Comparison of ENCODE assay signal across 32 cellular contexts in the genomic region with DNA sequence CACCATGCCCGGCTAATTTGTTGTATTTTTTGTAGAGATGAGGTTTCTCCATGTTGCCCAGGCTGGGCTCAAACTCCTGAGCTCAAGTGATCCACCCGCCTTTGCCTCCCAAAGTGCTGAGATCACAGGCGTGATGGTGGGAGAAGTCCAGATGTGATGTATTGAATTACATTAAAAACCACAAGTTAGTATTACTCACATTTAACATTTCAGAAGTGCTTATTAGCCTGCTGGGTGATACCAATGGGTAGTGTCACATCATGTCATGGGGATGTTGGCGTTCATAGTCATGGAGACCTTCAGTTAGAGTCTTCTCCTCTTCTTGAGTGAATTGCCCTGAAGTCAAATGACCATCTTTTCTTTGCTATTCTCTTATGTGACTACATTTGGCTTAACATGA.
DNase-seq lines count a peak whose midpoint lies in the region; ATAC-seq, FAIRE-seq and TF ChIP-seq lines count a peak whose summit lies in the region.
"Had no signal": no experiment of that assay in that cellular context is flagged by ENCODE, and none has a peak within 500 bp of the region (broad histone marks: within the 10 kb centered on the region; RNA-seq: fewer than 3 reads in every experiment).

No MANE protein-coding gene starts in this region.

- H3K4me3 Mint-ChIP-seq in activated CD8-positive, alpha-beta T cell treated with anti-CD3 and anti-CD28 coated beads, Interleukin-2, amount 10 ng/mL, durations not matched to agents 7 days and 5 days = no peak overlapping the region
- no peak overlapping the region for H3K4me3 Mint-ChIP-seq in GM23338
- H3K4me3 Mint-ChIP-seq: activated CD8-positive, alpha-beta memory T cell treated with anti-CD3 and anti-CD28 coated beads, Interleukin-2, amount 10 ng/mL, durations not matched to agents 7 days and 5 days; stimulated activated effector memory CD8-positive, alpha-beta T cell treated with anti-CD3 and anti-CD28 coated beads, Interleukin-12 subunit alpha, Interleukin-12 subunit beta, amount 100 ng/mL, for 72 hours had no signal

- no peak overlapping the region for H3K4me2 ChIP-seq in GM23338
- H3K4me2 ChIP-seq: hepatocyte had no signal

- H3K4me3 ChIP-seq in epithelial cell of esophagus (ENCODE audit: low read length) (no peak overlapping the region), GM23338 (no peak overlapping the region)
- H3K4me3 ChIP-seq: adrenal gland, cardiac muscle cell, gastrocnemius medialis, hepatocyte, right lobe of liver, suprapubic skin had no signal

- H3K9me3 Mint-ChIP-seq in activated CD8-positive, alpha-beta T cell treated with anti-CD3 and anti-CD28 coated beads, Interleukin-2, amount 10 ng/mL, durations not matched to agents 7 days and 5 days (ENCODE audit: insufficient read depth) = no peaks in the 10 kb centered on the region
- H3K9me3 Mint-ChIP-seq in GM23338 = peaks cover 3% of the 10 kb centered on the region; the same call in 2 of the 3 replicates
- H3K9me3 Mint-ChIP-seq: effector memory CD8-positive, alpha-beta T cell; stimulated activated effector memory CD8-positive, alpha-beta T cell treated with anti-CD3 and anti-CD28 coated beads, Interleukin-12 subunit alpha, Interleukin-12 subunit beta, amount 100 ng/mL, for 72 hours had no signal

- POLR2A ChIA-PET in activated CD8-positive, alpha-beta T cell treated with anti-CD3 and anti-CD28 coated beads, Interleukin-2, amount 10 ng/mL, durations not matched to agents 7 days and 5 days (lab: Charles Lee) = no interaction called here

- H3K36me3 ChIP-seq in GM23338 (ENCODE audit: insufficient read depth) = no peaks in the 10 kb centered on the region
- H3K36me3 ChIP-seq: adrenal gland, cardiac muscle cell, gastrocnemius medialis, right lobe of liver, suprapubic skin had no signal

- peaks cover 24% of the 10 kb centered on the region for H3K27me3 ChIP-seq in GM23338 (ENCODE audit: insufficient read depth)
- H3K27me3 ChIP-seq: adrenal gland, gastrocnemius medialis, right lobe of liver, suprapubic skin had no signal

- H3K27ac Mint-ChIP-seq in activated CD8-positive, alpha-beta T cell treated with anti-CD3 and anti-CD28 coated beads, Interleukin-2, amount 10 ng/mL, durations not matched to agents 7 days and 5 days = no peak overlapping the region
- no peak overlapping the region for H3K27ac Mint-ChIP-seq in GM23338
- H3K27ac Mint-ChIP-seq: activated CD8-positive, alpha-beta memory T cell treated with anti-CD3 and anti-CD28 coated beads, Interleukin-2, amount 10 ng/mL, durations not matched to agents 7 days and 5 days; effector memory CD8-positive, alpha-beta T cell; stimulated activated effector memory CD8-positive, alpha-beta T cell treated with anti-CD3 and anti-CD28 coated beads, Interleukin-12 subunit alpha, Interleukin-12 subunit beta, amount 100 ng/mL, for 72 hours had no signal

- no peak overlapping the region for H2AFZ ChIP-seq in GM23338
- H2AFZ ChIP-seq: hepatocyte had no signal

- H3K36me3 Mint-ChIP-seq in activated CD8-positive, alpha-beta T cell treated with anti-CD3 and anti-CD28 coated beads, Interleukin-2, amount 10 ng/mL, durations not matched to agents 7 days and 5 days (ENCODE audit: low read depth) = no peaks in the 10 kb centered on the region
- no peaks in the 10 kb centered on the region for H3K36me3 Mint-ChIP-seq in GM23338 (ENCODE audit: low read depth)
- H3K36me3 Mint-ChIP-seq: activated CD8-positive, alpha-beta memory T cell treated with anti-CD3 and anti-CD28 coated beads, Interleukin-2, amount 10 ng/mL, durations not matched to agents 7 days and 5 days; stimulated activated effector memory CD8-positive, alpha-beta T cell treated with anti-CD3 and anti-CD28 coated beads, Interleukin-12 subunit alpha, Interleukin-12 subunit beta, amount 100 ng/mL, for 72 hours had no signal

- TF ChIP-seq CTCF in epithelial cell of esophagus (IDR thresholded peaks at IDR 0.05; ENCODE audit: insufficient read depth, low read depth, low read length, missing control alignments) (no peak), GM23338 (conservative IDR thresholded peaks at IDR 0.05; ENCODE audit: low read depth in 2 of 2) (no peak)

- no peaks in the 10 kb centered on the region for H3K79me2 ChIP-seq in GM23338 (replicated peaks; ENCODE audit: insufficient read depth)
- H3K79me2 ChIP-seq: hepatocyte had no signal

- no peak for ATAC-seq in activated CD8-positive, alpha-beta T cell treated with anti-CD3 and anti-CD28 coated beads, Interleukin-2, amount 10 ng/mL, durations not matched to agents 7 days and 5 days
- ATAC-seq in GM23338 = no peak
- ATAC-seq: activated CD8-positive, alpha-beta memory T cell treated with anti-CD3 and anti-CD28 coated beads, Interleukin-2, amount 10 ng/mL, durations not matched to agents 7 days and 5 days; effector memory CD8-positive, alpha-beta T cell; esophagus mucosa; gastrocnemius medialis; left cardiac atrium; PC-3; right lobe of liver; stimulated activated effector memory CD8-positive, alpha-beta T cell treated with anti-CD3 and anti-CD28 coated beads, Interleukin-12 subunit alpha, Interleukin-12 subunit beta, amount 100 ng/mL, for 72 hours had no signal

- peaks cover 5% of the 10 kb centered on the region for H3F3A ChIP-seq in GM23338 (replicated peaks; ENCODE audit: low read depth)

- H3K27ac ChIP-seq in GM23338 (ENCODE audit: low read depth) = no peak overlapping the region
- H3K27ac ChIP-seq: adrenal gland, cardiac muscle cell, gastrocnemius medialis, hepatocyte, right lobe of liver, suprapubic skin had no signal

- H3K27me3 Mint-ChIP-seq in activated CD8-positive, alpha-beta T cell treated with anti-CD3 and anti-CD28 coated beads, Interleukin-2, amount 10 ng/mL, durations not matched to agents 7 days and 5 days (ENCODE audit: low read depth) = peaks cover 52% of the 10 kb centered on the region
- peaks cover 14% of the 10 kb centered on the region for H3K27me3 Mint-ChIP-seq in GM23338 (ENCODE audit: insufficient read depth, low read depth, poor library complexity)

- H3K4me1 ChIP-seq in GM23338 (ENCODE audit: insufficient read depth) = peaks cover 8% of the 10 kb centered on the region
- H3K4me1 ChIP-seq: adrenal gland, gastrocnemius medialis, right lobe of liver had no signal

- peaks cover 7% of the 10 kb centered on the region for H3K4me1 Mint-ChIP-seq in activated CD8-positive, alpha-beta T cell treated with anti-CD3 and anti-CD28 coated beads, Interleukin-2, amount 10 ng/mL, durations not matched to agents 7 days and 5 days (ENCODE audit: low read depth)
- H3K4me1 Mint-ChIP-seq in GM23338 = peaks cover 8% of the 10 kb centered on the region

- CTCF ChIA-PET in activated CD8-positive, alpha-beta T cell treated with anti-CD3 and anti-CD28 coated beads, Interleukin-2, amount 10 ng/mL, durations not matched to agents 7 days and 5 days (lab: Charles Lee) = interaction anchor here (1.1 kb wide), 1 partner anchor 45 kb away, joined by 6 read pairs; no protein-coding TSS in a partner anchor

- FAIRE-seq in RCC 7860 (lab: Jason Lieb, UNC) = no peak
- no peak for FAIRE-seq in HTR-8/SVneo (lab: Jason Lieb, UNC)

- DNase-seq in EH (ENCODE audit: low read depth) (peak; percentile 28), HCEC 1CT (peak; percentile 68), RCC 7860 (ENCODE audit: low spot score) (peak; percentile 37), epithelial cell of esophagus (ENCODE audit: low read depth) (peak; percentile 32), NCI-H1417 treated with DMSO at 0.1 percent for 48 hours (lab: John Stamatoyannopoulos, UW) (no peak), GM23338 (ENCODE audit: low spot score) (no peak), HTR-8/SVneo (ENCODE audit: insufficient read length, low spot score) (no peak)
- DNase-seq in activated CD8-positive, alpha-beta T cell treated with anti-CD3 and anti-CD28 coated beads, Interleukin-2, amount 10 ng/mL, durations not matched to agents 7 days and 5 days = no peak
- DNase-seq: activated CD4-positive, alpha-beta T cell treated with anti-CD3 and anti-CD28 coated beads, Interleukin-2, amount 50 U/mL, for 1 hour; activated CD8-positive, alpha-beta memory T cell treated with anti-CD3 and anti-CD28 coated beads, Interleukin-2, amount 10 ng/mL, durations not matched to agents 7 days and 5 days; activated naive CD4-positive, alpha-beta T cell; activated T-cell treated with anti-CD3 and anti-CD28 coated beads, Interleukin-2, amount 50 U/mL, for 48 hours; adrenal gland; cortex of kidney; DMS53; effector memory CD8-positive, alpha-beta T cell; gastrocnemius medialis; Karpas-422; left cardiac atrium; NCI-H2171; NCI-H510A treated with DMSO at 0.1 percent for 48 hours; NK-92 treated with Interleukin-12 subunit alpha and Interleukin-12 subunit beta, amount 100 ng/mL, for 24 hours; PC-3; right lobe of liver; SHP77 treated with DMSO at 0.1 percent for 48 hours; stimulated activated CD4-positive, alpha-beta T cell treated with anti-CD3 and anti-CD28 coated beads, Interleukin-4, amount 100 ng/mL, for 24 hours; T-helper 9 cell had no signal

- no peaks in the 10 kb centered on the region for H3K9me2 ChIP-seq in GM23338 (ENCODE audit: insufficient read depth)

- H4K20me1 ChIP-seq in GM23338 (replicated peaks; ENCODE audit: insufficient read depth) = no peaks in the 10 kb centered on the region; the same call in 1 of the 2 replicates

Comparison
In these comparisons a context has a peak if more than half of its experiments do, and no peak if none do; other contexts are left out.
1. DNase-seq: peak in EH (single experiment), HCEC 1CT (single experiment), RCC 7860 (single experiment) and epithelial cell of esophagus (single experiment); none in NCI-H1417 treated with DMSO at 0.1 percent for 48 hours (single experiment), activated CD8-positive, alpha-beta T cell treated with anti-CD3 and anti-CD28 coated beads, Interleukin-2, amount 10 ng/mL, durations not matched to agents 7 days and 5 days (single experiment), GM23338 (single experiment) and HTR-8/SVneo (single experiment).